29 cellular contexts compared by ENCODE assay signal in the genomic region with DNA sequence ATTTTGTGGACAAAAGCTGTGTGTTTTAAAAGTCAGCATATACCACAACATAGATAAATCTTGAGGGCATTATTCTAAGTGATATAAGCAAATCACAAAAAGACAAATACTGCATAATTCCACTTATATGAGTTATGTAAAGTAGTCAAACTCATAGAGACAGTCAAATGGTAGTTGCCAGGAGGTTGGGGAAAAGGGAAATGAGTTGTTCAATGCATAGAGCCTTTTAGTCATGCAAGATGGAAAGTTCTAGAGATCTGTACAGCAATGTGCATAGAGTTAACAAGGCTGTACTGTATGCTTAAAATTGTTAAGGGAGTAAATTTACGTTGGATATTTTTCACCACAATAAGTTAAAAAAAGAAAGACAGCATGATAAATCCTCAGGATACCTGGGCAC.
"Had no signal": no experiment of that assay in that cellular context is flagged by ENCODE, and none has a peak within 500 bp of the region (broad histone marks: within the 10 kb centered on the region; RNA-seq: fewer than 3 reads in every experiment).

No MANE protein-coding gene starts in this region.

- H3K36me3 Mint-ChIP-seq: naive B cell; natural killer cell; neural progenitor cell; stimulated activated memory B cell treated with anti-CD40 and anti-IgM and Interleukin-4, amounts not matched to agents 10 μg/mL and 1 μg/mL and 100 μg/mL, for 72 hours had no signal

- H3K27me3 Mint-ChIP-seq: progenitor cell of endocrine pancreas; stimulated activated memory B cell treated with anti-CD40 and anti-IgM and Interleukin-4, amounts not matched to agents 10 μg/mL and 1 μg/mL and 100 μg/mL, for 72 hours; stimulated activated naive CD8-positive, alpha-beta T cell treated with anti-CD3 and anti-CD28 coated beads, Interleukin-15, amount 100 ng/mL, for 72 hours; type B pancreatic cell had no signal

- H3K9me3 Mint-ChIP-seq: natural killer cell; nephron progenitor cell; neural progenitor cell; stimulated activated naive CD8-positive, alpha-beta T cell treated with anti-CD3 and anti-CD28 coated beads, Interleukin-15, amount 100 ng/mL, for 72 hours; type B pancreatic cell had no signal

- H3K4me2 ChIP-seq: neural progenitor cell, smooth muscle cell had no signal

- H3K9me3 ChIP-seq: left lung, lower lobe of right lung, neutrophil, ovary, right atrium auricular region, right lobe of liver, tibial nerve, uterus had no signal

- H2AFZ ChIP-seq: neural progenitor cell had no signal

- DNase-seq: hippocampal formation; kidney; left colon; left lung; lower lobe of right lung; mesendoderm; naive B cell; natural killer cell; nephron progenitor cell; occipital lobe; ovary; right lobe of liver; stimulated activated CD4-positive, alpha-beta T cell treated with anti-CD3 and anti-CD28 coated beads, Interleukin-1b, Interleukin-23, amount 100 ng/mL, for 48 hours; stimulated activated CD4-positive, alpha-beta T cell treated with anti-CD3 and anti-CD28 coated beads, Interleukin-2, amount 100 ng/mL, for 48 hours; stimulated activated CD4-positive, alpha-beta T cell treated with anti-CD3 and anti-CD28 coated beads, Interleukin-4, amount 100 ng/mL, for 4 hours; stimulated activated CD8-positive, alpha-beta memory T cell treated with anti-CD3 and anti-CD28 coated beads, Interleukin-4, amount 100 ng/mL, for 48 hours; stimulated activated naive CD4-positive, alpha-beta T cell treated with Interleukin-2 at 50 U/mL for 16 hours; stimulated activated naive CD8-positive, alpha-beta T cell treated with anti-CD3 and anti-CD28 coated beads, Interleukin-15, amount 100 ng/mL, for 72 hours; substantia nigra; uterus had no signal

- ATAC-seq: left colon; left lung; lower lobe of right lung; natural killer cell; right lobe of liver; stimulated activated memory B cell treated with anti-CD40 and anti-IgM and Interleukin-4, amounts not matched to agents 10 μg/mL and 1 μg/mL and 100 μg/mL, for 72 hours; stimulated activated naive CD8-positive, alpha-beta T cell treated with anti-CD3 and anti-CD28 coated beads, Interleukin-15, amount 100 ng/mL, for 72 hours had no signal

- H3K36me3 ChIP-seq: left lung, lower lobe of right lung, neural progenitor cell, neutrophil, ovary, right atrium auricular region, right lobe of liver, tibial nerve, uterus had no signal

- H3K4me3 ChIP-seq: left lung, lower lobe of right lung, neural progenitor cell, ovary, right atrium auricular region, right lobe of liver, smooth muscle cell, tibial nerve, uterus had no signal

- H3K9ac ChIP-seq: neural progenitor cell had no signal

- H3K4me3 Mint-ChIP-seq: mesothelial cell of epicardium; naive B cell; natural killer cell; nephron progenitor cell; neural progenitor cell; stimulated activated memory B cell treated with anti-CD40 and anti-IgM and Interleukin-4, amounts not matched to agents 10 μg/mL and 1 μg/mL and 100 μg/mL, for 72 hours; stimulated activated naive CD8-positive, alpha-beta T cell treated with anti-CD3 and anti-CD28 coated beads, Interleukin-15, amount 100 ng/mL, for 72 hours; type B pancreatic cell had no signal

- H3K27ac Mint-ChIP-seq: mesothelial cell of epicardium; naive B cell; natural killer cell; nephron progenitor cell; neural progenitor cell; progenitor cell of endocrine pancreas; stimulated activated memory B cell treated with anti-CD40 and anti-IgM and Interleukin-4, amounts not matched to agents 10 μg/mL and 1 μg/mL and 100 μg/mL, for 72 hours; stimulated activated naive CD8-positive, alpha-beta T cell treated with anti-CD3 and anti-CD28 coated beads, Interleukin-15, amount 100 ng/mL, for 72 hours; type B pancreatic cell had no signal

- H3K27ac ChIP-seq: left lung, lower lobe of right lung, neural progenitor cell, neutrophil, ovary, right atrium auricular region, right lobe of liver, tibial nerve, uterus had no signal

- H3K4me1 ChIP-seq: left lung, neural progenitor cell, right atrium auricular region, uterus had no signal

- H3K27me3 ChIP-seq: left lung, neural progenitor cell, neutrophil, ovary, right atrium auricular region, right lobe of liver, tibial nerve, uterus had no signal
